ENCODE assay signal across 1 cellular context in genomic region chr3:129692743-129693142, GRCh38.
A peak's percentile ranks its signal among the peaks of the same experiment; 100 is the strongest.
TF ChIP-seq lines count a peak whose summit lies in the region.

No MANE protein-coding gene starts in this region.

TF ChIP-seq in K562, 482 proteins besides CTCF, POLR2A, EP300 and RAD21:
- TF ChIP-seq DPF2 (IDR thresholded peaks at IDR 0.05), result no peak
- peak; percentile 68; the same call in 1 of the 2 replicates for TF ChIP-seq ZNF121 (CRISPR knock-in tag; conservative IDR thresholded peaks at IDR 0.05)
